ENCODE assay signal across 15 cellular contexts in the genomic region with DNA sequence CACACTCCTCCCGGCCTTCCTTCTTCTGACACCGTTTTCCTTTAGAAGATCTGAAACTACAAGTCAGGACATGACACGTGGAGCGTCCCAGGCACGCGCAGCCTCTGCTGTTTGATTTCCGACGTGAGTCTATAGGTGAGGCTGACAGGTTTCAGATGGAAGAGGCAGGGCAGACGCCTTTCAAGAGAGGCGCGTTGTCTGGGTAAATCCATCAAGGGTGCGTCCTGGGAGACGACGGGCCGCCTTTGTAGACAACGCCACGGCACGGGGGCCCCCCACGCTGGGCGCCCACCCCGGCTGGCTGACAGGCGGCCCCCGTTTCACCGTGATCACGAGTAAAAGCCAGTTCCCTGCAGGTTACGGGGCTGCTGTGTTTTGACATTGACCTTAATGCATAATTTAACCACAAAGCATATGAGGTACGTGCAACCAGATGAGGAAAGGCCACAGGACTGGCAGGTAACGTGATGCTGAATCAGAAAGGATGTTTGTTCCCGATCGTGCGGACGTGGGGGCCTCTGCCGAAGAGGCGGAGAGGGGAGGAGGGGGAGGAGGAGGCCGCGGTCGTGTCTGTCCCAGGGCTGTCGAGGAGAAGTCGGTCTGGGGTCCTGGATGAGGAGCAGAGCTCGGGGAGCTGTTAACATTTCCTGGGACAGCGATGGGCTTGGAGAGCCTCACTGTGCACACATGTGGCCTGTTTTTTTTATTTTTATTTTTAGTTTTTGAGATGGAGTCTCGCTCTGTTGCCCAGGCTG. TPM values are rescaled to one million over a fixed set of nuclear protein-coding genes. Genes with fewer than 3 reads are reported as not detected.
DNase-seq lines count a peak whose midpoint lies in the region; ATAC-seq and TF ChIP-seq lines count a peak whose summit lies in the region.
"Had no signal": no experiment of that assay in that cellular context is flagged by ENCODE, and none has a peak within 500 bp of the region (broad histone marks: within the 10 kb centered on the region; RNA-seq: fewer than 3 reads in every experiment).

No MANE protein-coding gene starts in this region.

- TF ChIP-seq CTCF in RWPE1 (conservative IDR thresholded peaks at IDR 0.05; ENCODE audit: low read depth) (no peak), foreskin fibroblast (IDR thresholded peaks at IDR 0.05; ENCODE audit: low read depth, low read length) (no peak), upper lobe of right lung (IDR thresholded peaks at IDR 0.05) (no peak)

- peak overlapping the region; percentile 8 for H3K27ac Mint-ChIP-seq in activated naive CD4-positive, alpha-beta T cell treated with anti-CD3 and anti-CD28 coated beads, Interleukin-2, amount 10 ng/mL, durations not matched to agents 7 days and 5 days
- H3K27ac Mint-ChIP-seq: nephron had no signal

- POLR2A ChIA-PET in RWPE1 (lab: Yijun Ruan, JAX; ENCODE audit: low non-redundant PET): no interaction called here

- peaks cover 12% of the 10 kb centered on the region for H3K27me3 ChIP-seq in upper lobe of right lung
- H3K27me3 ChIP-seq: Peyer's patch, right lobe of liver had no signal

- H3K27ac ChIP-seq in RWPE1 (no peak overlapping the region), upper lobe of right lung (no peak overlapping the region)
- H3K27ac ChIP-seq: Peyer's patch, right lobe of liver had no signal

- CTCF ChIA-PET in activated naive CD4-positive, alpha-beta T cell treated with anti-CD3 and anti-CD28 coated beads, Interleukin-2, amount 10 ng/mL, durations not matched to agents 7 days and 5 days (lab: Charles Lee): no interaction called here
- CTCF ChIA-PET in RWPE1 (lab: Yijun Ruan, JAX): no interaction called here

- intact Hi-C loops in upper lobe of right lung (cut with DNase I): no loop called here

- no peak overlapping the region for H3K4me3 ChIP-seq in foreskin fibroblast (ENCODE audit: low read depth in 1 of 2, low read length in 2 of 2)
- no peak overlapping the region for H3K4me3 ChIP-seq in upper lobe of right lung
- H3K4me3 ChIP-seq: Peyer's patch, right lobe of liver had no signal

- no peaks in the 10 kb centered on the region for H3K9me3 ChIP-seq in upper lobe of right lung
- H3K9me3 ChIP-seq: Peyer's patch, right lobe of liver had no signal

- H3K36me3 Mint-ChIP-seq in activated naive CD4-positive, alpha-beta T cell treated with anti-CD3 and anti-CD28 coated beads, Interleukin-2, amount 10 ng/mL, durations not matched to agents 7 days and 5 days: peaks cover 10% of the 10 kb centered on the region

- ATAC-seq in upper lobe of right lung: no peak

- H3K4me1 Mint-ChIP-seq in activated naive CD4-positive, alpha-beta T cell treated with anti-CD3 and anti-CD28 coated beads, Interleukin-2, amount 10 ng/mL, durations not matched to agents 7 days and 5 days: peaks cover 5% of the 10 kb centered on the region

- peaks cover 3% of the 10 kb centered on the region for H3K27me3 Mint-ChIP-seq in activated naive CD4-positive, alpha-beta T cell treated with anti-CD3 and anti-CD28 coated beads, Interleukin-2, amount 10 ng/mL, durations not matched to agents 7 days and 5 days

- DNase-seq in activated naive CD4-positive, alpha-beta T cell treated with anti-CD3 and anti-CD28 coated beads, Interleukin-2, amount 10 ng/mL, durations not matched to agents 7 days and 5 days: peak; percentile 23
- DNase-seq in activated naive CD4-positive, alpha-beta T cell (lab: John Stamatoyannopoulos, UW): no peak
- DNase-seq in RWPE1 (ENCODE audit: low spot score): peak; percentile 17
- peak; percentile 3 to 22 for DNase-seq in foreskin fibroblast
- DNase-seq in upper lobe of right lung: peak; percentile 42
- no peak for DNase-seq in globus pallidus (ENCODE audit: low spot score)
- DNase-seq in hypothalamus (lab: John Stamatoyannopoulos, UW): no peak
- DNase-seq: NCI-H1694; NCI-H524 treated with DMSO at 0.1 percent for 48 hours; right lobe of liver; stimulated activated CD8-positive, alpha-beta memory T cell treated with anti-CD3 and anti-CD28 coated beads, Interleukin-4, amount 100 ng/mL, for 48 hours; SW 1271; trophoblast cell had no signal

- peaks cover 43% of the 10 kb centered on the region for H3K9me3 Mint-ChIP-seq in activated naive CD4-positive, alpha-beta T cell treated with anti-CD3 and anti-CD28 coated beads, Interleukin-2, amount 10 ng/mL, durations not matched to agents 7 days and 5 days
- H3K9me3 Mint-ChIP-seq: nephron had no signal

- H3K36me3 ChIP-seq in upper lobe of right lung: no peaks in the 10 kb centered on the region
- H3K36me3 ChIP-seq: Peyer's patch, right lobe of liver had no signal

- H3K4me1 ChIP-seq in upper lobe of right lung: no peaks in the 10 kb centered on the region
- H3K4me1 ChIP-seq: Peyer's patch, right lobe of liver had no signal

- H3K4me3 Mint-ChIP-seq in activated naive CD4-positive, alpha-beta T cell treated with anti-CD3 and anti-CD28 coated beads, Interleukin-2, amount 10 ng/mL, durations not matched to agents 7 days and 5 days: no peak overlapping the region

RNA-seq across cellular contexts. Expression of gene PPP2R3B, which starts 51.1 kb away (rescaled TPM):
- total RNA-seq in upper lobe of right lung: 12.8 TPM

Comparison
In these comparisons a context has a peak if more than half of its experiments do, and no peak if none do; other contexts are left out.
1. DNase-seq: peak in activated naive CD4-positive, alpha-beta T cell treated with anti-CD3 and anti-CD28 coated beads, Interleukin-2, amount 10 ng/mL, durations not matched to agents 7 days and 5 days (single experiment), RWPE1 (single experiment), foreskin fibroblast (2 of 2) and upper lobe of right lung (single experiment); none in activated naive CD4-positive, alpha-beta T cell (0 of 4), globus pallidus (single experiment) and hypothalamus (0 of 51).